In the genomic region with DNA sequence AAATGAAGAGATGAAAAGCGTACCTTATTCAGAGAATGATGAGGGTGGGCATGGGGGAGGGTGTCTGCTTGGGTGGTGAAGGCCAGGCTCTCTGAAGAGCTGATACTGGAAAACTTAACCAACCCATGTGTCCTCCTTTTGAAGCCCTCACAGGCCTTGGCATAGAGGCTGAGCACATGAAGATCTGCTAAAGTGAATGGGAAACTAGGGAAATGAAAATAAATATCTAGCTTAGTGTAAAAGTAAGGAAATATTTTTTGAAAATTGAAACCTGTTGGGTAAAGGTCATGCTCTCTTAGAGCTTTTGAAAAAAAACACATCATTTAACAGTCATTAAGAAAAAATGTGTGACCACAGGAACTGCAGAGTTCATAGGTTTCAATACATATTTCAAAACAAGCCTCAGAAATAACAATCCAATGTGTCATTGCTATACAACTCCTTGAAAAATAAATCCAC, we compare ENCODE assay signal across 1 cellular context.
TF ChIP-seq lines count a peak whose summit lies in the region.

No MANE protein-coding gene starts in this region.

TF ChIP-seq in SK-N-SH, 30 proteins besides CTCF, POLR2A, EP300 and RAD21 (continued from another document):
- TF ChIP-seq, protein P1, sequence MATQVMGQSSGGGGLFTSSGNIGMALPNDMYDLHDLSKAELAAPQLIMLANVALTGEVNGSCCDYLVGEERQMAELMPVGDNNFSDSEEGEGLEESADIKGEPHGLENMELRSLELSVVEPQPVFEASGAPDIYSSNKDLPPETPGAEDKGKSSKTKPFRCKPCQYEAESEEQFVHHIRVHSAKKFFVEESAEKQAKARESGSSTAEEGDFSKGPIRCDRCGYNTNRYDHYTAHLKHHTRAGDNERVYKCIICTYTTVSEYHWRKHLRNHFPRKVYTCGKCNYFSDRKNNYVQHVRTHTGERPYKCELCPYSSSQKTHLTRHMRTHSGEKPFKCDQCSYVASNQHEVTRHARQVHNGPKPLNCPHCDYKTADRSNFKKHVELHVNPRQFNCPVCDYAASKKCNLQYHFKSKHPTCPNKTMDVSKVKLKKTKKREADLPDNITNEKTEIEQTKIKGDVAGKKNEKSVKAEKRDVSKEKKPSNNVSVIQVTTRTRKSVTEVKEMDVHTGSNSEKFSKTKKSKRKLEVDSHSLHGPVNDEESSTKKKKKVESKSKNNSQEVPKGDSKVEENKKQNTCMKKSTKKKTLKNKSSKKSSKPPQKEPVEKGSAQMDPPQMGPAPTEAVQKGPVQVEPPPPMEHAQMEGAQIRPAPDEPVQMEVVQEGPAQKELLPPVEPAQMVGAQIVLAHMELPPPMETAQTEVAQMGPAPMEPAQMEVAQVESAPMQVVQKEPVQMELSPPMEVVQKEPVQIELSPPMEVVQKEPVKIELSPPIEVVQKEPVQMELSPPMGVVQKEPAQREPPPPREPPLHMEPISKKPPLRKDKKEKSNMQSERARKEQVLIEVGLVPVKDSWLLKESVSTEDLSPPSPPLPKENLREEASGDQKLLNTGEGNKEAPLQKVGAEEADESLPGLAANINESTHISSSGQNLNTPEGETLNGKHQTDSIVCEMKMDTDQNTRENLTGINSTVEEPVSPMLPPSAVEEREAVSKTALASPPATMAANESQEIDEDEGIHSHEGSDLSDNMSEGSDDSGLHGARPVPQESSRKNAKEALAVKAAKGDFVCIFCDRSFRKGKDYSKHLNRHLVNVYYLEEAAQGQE (IDR thresholded peaks at IDR 0.05; ENCODE audit: low read depth, low read length), result no peak
- no peak for TF ChIP-seq EZH2phosphoT487 (IDR thresholded peaks at IDR 0.05; ENCODE audit: borderline replicate concordance, low read depth)
- TF ChIP-seq JUND (IDR thresholded peaks at IDR 0.05), result peak; percentile 88
- TF ChIP-seq, protein P2, sequence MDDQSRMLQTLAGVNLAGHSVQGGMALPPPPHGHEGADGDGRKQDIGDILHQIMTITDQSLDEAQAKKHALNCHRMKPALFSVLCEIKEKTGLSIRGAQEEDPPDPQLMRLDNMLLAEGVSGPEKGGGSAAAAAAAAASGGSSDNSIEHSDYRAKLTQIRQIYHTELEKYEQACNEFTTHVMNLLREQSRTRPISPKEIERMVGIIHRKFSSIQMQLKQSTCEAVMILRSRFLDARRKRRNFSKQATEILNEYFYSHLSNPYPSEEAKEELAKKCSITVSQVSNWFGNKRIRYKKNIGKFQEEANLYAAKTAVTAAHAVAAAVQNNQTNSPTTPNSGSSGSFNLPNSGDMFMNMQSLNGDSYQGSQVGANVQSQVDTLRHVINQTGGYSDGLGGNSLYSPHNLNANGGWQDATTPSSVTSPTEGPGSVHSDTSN (IDR thresholded peaks at IDR 0.05), result peak; percentile 50; the same call in 1 of the 2 replicates
- TF ChIP-seq FOXM1 (IDR thresholded peaks at IDR 0.05; ENCODE audit: low read depth), result peak; percentile 74; the same call in 1 of the 2 replicates
- no peak for TF ChIP-seq MEF2A (IDR thresholded peaks at IDR 0.05; ENCODE audit: borderline replicate concordance, low read depth)
